ENCODE assay signal across 1 cellular context in genomic region chr17:46877466-46877865, GRCh38.
TF ChIP-seq lines count a peak whose summit lies in the region.

No MANE protein-coding gene starts in this region.

TF ChIP-seq in HepG2, 621 proteins besides CTCF, POLR2A, EP300 and RAD21:
- TF ChIP-seq SP5 (CRISPR knock-in tag; IDR thresholded peaks at IDR 0.05; ENCODE audit: borderline replicate concordance, low read depth) (no peak), CREB1 (IDR thresholded peaks at IDR 0.05) (peak; percentile 31; the same call in 1 of the 2 replicates), CREB1 (CRISPR knock-in tag; IDR thresholded peaks at IDR 0.05) (no peak)
TF ChIP-seq in HepG2: peak in this region for 1.
